ENCODE assay signal across 1 cellular context in genomic region chr6:158022749-158023596, GRCh38.
TF ChIP-seq lines count a peak whose summit lies in the region.

No MANE protein-coding gene starts in this region.

TF ChIP-seq in IMR-90, 13 proteins besides CTCF, POLR2A, EP300 and RAD21:
- no peak for TF ChIP-seq RFX5 (IDR thresholded peaks at IDR 0.05; ENCODE audit: low read depth, low read length)
- TF ChIP-seq CHD1 (IDR thresholded peaks at IDR 0.05; ENCODE audit: low read depth, low read length), result no peak
- TF ChIP-seq CEBPB (IDR thresholded peaks at IDR 0.05; ENCODE audit: low read depth, low read length), result no peak
